ENCODE assay signal across 11 cellular contexts in genomic region chr10:43264987-43265798, GRCh38. TPM values are rescaled to one million over a fixed set of nuclear protein-coding genes. Genes with fewer than 3 reads are reported as not detected.
DNase-seq lines count a peak whose midpoint lies in the region; ATAC-seq and TF ChIP-seq lines count a peak whose summit lies in the region.
"Had no signal": no experiment of that assay in that cellular context is flagged by ENCODE, and none has a peak within 500 bp of the region (broad histone marks: within the 10 kb centered on the region; RNA-seq: fewer than 3 reads in every experiment).

No MANE protein-coding gene starts in this region.

- CTCF ChIA-PET in CD8-positive, alpha-beta T cell (lab: Charles Lee), result interaction anchor here (0.5 to 3.0 kb wide), 6 partner anchors 10 to 187 kb away, joined by 3 to 27 read pairs (median 4); no protein-coding TSS in a partner anchor

- WGBS in body of pancreas, 2 donors, result 30 to 34% methylated on average over 8 to 19 of the region's 19 CpGs
- 52 to 64% (median 55%) methylated on average over 15 to 19 of the region's 19 CpGs for WGBS in spleen, 5 donors

- H3K27ac ChIP-seq in CD8-positive, alpha-beta T cell (ENCODE audit: low read depth, low read length), result no peak overlapping the region
- H3K27ac ChIP-seq in body of pancreas (peak overlapping the region in 2 of 4 donors; percentile 0 to 11), spleen (no peak overlapping the region)
- H3K27ac ChIP-seq: lower lobe of right lung had no signal

- H3K4me1 ChIP-seq in CD8-positive, alpha-beta T cell (ENCODE audit: insufficient read depth, low read length), result peaks cover 6% of the 10 kb centered on the region
- H3K4me1 ChIP-seq in body of pancreas (peaks cover 17% of the 10 kb centered on the region), spleen (peaks cover 0 to 23% (median 11%) of the 10 kb centered on the region in 6 donors)
- H3K4me1 ChIP-seq: lower lobe of right lung had no signal

- no peak overlapping the region for H3K4me3 ChIP-seq in CD8-positive, alpha-beta T cell (ENCODE audit: low read depth, low read length)
- H3K4me3 ChIP-seq in body of pancreas (no peak overlapping the region), spleen (peak overlapping the region in 1 of 8 donors; percentile 68)

- peak in 1 of 3 donors; percentile 11 for TF ChIP-seq POLR2A in body of pancreas (IDR thresholded peaks at IDR 0.05)
- no peak for TF ChIP-seq POLR2A in spleen (IDR thresholded peaks at IDR 0.05)

- POLR2A ChIA-PET in CD8-positive, alpha-beta T cell (lab: Charles Lee), result no interaction called here

- H3K27me3 Mint-ChIP-seq in CD8-positive, alpha-beta T cell (ENCODE audit: low read depth), result peaks cover 47% of the 10 kb centered on the region
- H3K27me3 Mint-ChIP-seq in natural killer cell treated with Interleukin-12 subunit alpha and Interleukin-12 subunit beta and Interleukin-15 and Interleukin-18, amount 100 ng/mL, for 72 hours, result peaks cover 20 to 37% of the 10 kb centered on the region in 2 donors

- no peaks in the 10 kb centered on the region for H3K36me3 Mint-ChIP-seq in CD8-positive, alpha-beta T cell
- no peaks in the 10 kb centered on the region for H3K36me3 Mint-ChIP-seq in natural killer cell treated with Interleukin-12 subunit alpha and Interleukin-12 subunit beta and Interleukin-15 and Interleukin-18, amount 100 ng/mL, for 72 hours

- H3K27ac Mint-ChIP-seq in CD8-positive, alpha-beta T cell, result no peak overlapping the region
- no peak overlapping the region for H3K27ac Mint-ChIP-seq in natural killer cell treated with Interleukin-12 subunit alpha and Interleukin-12 subunit beta and Interleukin-15 and Interleukin-18, amount 100 ng/mL, for 72 hours

- no peak for ATAC-seq in CD8-positive, alpha-beta T cell
- peak; percentile 21 for ATAC-seq in body of pancreas
- no peak for ATAC-seq in natural killer cell treated with Interleukin-12 subunit alpha and Interleukin-12 subunit beta and Interleukin-15 and Interleukin-18, amount 100 ng/mL, for 72 hours
- ATAC-seq in GM19351 (IDR thresholded peaks at IDR 0.05; ENCODE audit: unreplicated experiment), result no peak

- H3K27me3 ChIP-seq in CD8-positive, alpha-beta T cell (ENCODE audit: insufficient read depth, low read length), result peaks cover 14% of the 10 kb centered on the region
- H3K27me3 ChIP-seq in body of pancreas (peaks cover 0 to 3% of the 10 kb centered on the region in 2 donors), spleen (replicated peaks in 1 of 7) (peaks cover 0 to 82% (median 37%) of the 10 kb centered on the region in 7 donors)

- no peaks in the 10 kb centered on the region for H3K36me3 ChIP-seq in CD8-positive, alpha-beta T cell (ENCODE audit: insufficient read depth, low read length)
- H3K36me3 ChIP-seq in body of pancreas (replicated peaks in 1 of 2; ENCODE audit: insufficient read depth in 1 of 2, low read depth in 2 of 2) (no peaks in the 10 kb centered on the region), spleen (no peaks in the 10 kb centered on the region)
- H3K36me3 ChIP-seq: lower lobe of right lung had no signal

- H3K9me3 ChIP-seq in CD8-positive, alpha-beta T cell (ENCODE audit: low read length), result no peaks in the 10 kb centered on the region
- H3K9me3 ChIP-seq in body of pancreas, result no peaks in the 10 kb centered on the region
- H3K9me3 ChIP-seq in spleen, result no peaks in the 10 kb centered on the region
- H3K9me3 ChIP-seq: lower lobe of right lung had no signal

- DNase-seq in CD8-positive, alpha-beta T cell, result no peak
- DNase-seq in GM13976 (ENCODE audit: low spot score) (peak; percentile 34), body of pancreas (peak in 3 of 4 donors; percentile 45 to 61 (median 59)), NOMO-1 (lab: John Stamatoyannopoulos, UW; ENCODE audit: unreplicated experiment in 2 of 2) (no peak), spleen (no peak)
- DNase-seq in natural killer cell treated with Interleukin-12 subunit alpha and Interleukin-12 subunit beta and Interleukin-15 and Interleukin-18, amount 100 ng/mL, for 72 hours (ENCODE audit: low spot score), result no peak
- DNase-seq: NCI-H1694, right cardiac atrium had no signal

- in situ Hi-C loops in GM13976 (cut with MboI; ENCODE audit: low sequenced_read_pairs, unreplicated experiment), result no loop called here

- peaks cover 6% of the 10 kb centered on the region for H3K4me1 Mint-ChIP-seq in CD8-positive, alpha-beta T cell (ENCODE audit: low read depth)
- peaks cover 0 to 3% of the 10 kb centered on the region in 2 donors for H3K4me1 Mint-ChIP-seq in natural killer cell treated with Interleukin-12 subunit alpha and Interleukin-12 subunit beta and Interleukin-15 and Interleukin-18, amount 100 ng/mL, for 72 hours (ENCODE audit: low read depth in 2 of 2)

- intact Hi-C loops in CD8-positive, alpha-beta T cell (cut with DNase I, micrococcal nuclease), result loop anchor here in 1 of 2 experiments (10.0 kb wide), 1 partner anchor 560 kb away; no protein-coding TSS in a partner anchor
- intact Hi-C loops in body of pancreas (cut with DNase I), result no loop called here
- intact Hi-C loops in spleen (cut with DNase I; ENCODE audit: low total_unique reads), result no loop called here

- no peaks in the 10 kb centered on the region for H3K9me3 Mint-ChIP-seq in CD8-positive, alpha-beta T cell
- no peaks in the 10 kb centered on the region for H3K9me3 Mint-ChIP-seq in natural killer cell treated with Interleukin-12 subunit alpha and Interleukin-12 subunit beta and Interleukin-15 and Interleukin-18, amount 100 ng/mL, for 72 hours

- TF ChIP-seq CTCF in CD8-positive, alpha-beta T cell (IDR thresholded peaks at IDR 0.05), result no peak
- TF ChIP-seq CTCF in GM13976 (IDR thresholded peaks at IDR 0.05; ENCODE audit: borderline replicate concordance, control extremely low read depth, extremely low read depth, insufficient read depth, missing control alignments) (no peak), body of pancreas (IDR thresholded peaks at IDR 0.05) (no peak), spleen (IDR thresholded peaks at IDR 0.05 in 8 of 11, conservative IDR thresholded peaks at IDR 0.05 in 3 of 11) (no peak)

- peak overlapping the region; percentile 51 for H3K4me3 Mint-ChIP-seq in CD8-positive, alpha-beta T cell
- peak overlapping the region; percentile 39 for H3K4me3 Mint-ChIP-seq in natural killer cell treated with Interleukin-12 subunit alpha and Interleukin-12 subunit beta and Interleukin-15 and Interleukin-18, amount 100 ng/mL, for 72 hours

RNA-seq across cellular contexts. Expression of gene RASGEF1A, which starts 1.7 kb away (rescaled TPM):
- total RNA-seq in CD8-positive, alpha-beta T cell, result 1 to 10 TPM in 1 of 2 experiments, under 1 TPM in 1; 0.92 to 1.0 TPM
- total RNA-seq in body of pancreas (1 to 10 TPM in 1 of 2 donors, under 1 TPM in 1; 0.66 to 2.6 TPM), spleen (1 to 10 TPM; 2.5 to 7.1 (median 3.6) TPM)
- total RNA-seq in natural killer cell treated with Interleukin-12 subunit alpha and Interleukin-12 subunit beta and Interleukin-15 and Interleukin-18, amount 100 ng/mL, for 72 hours, result 1 to 10 TPM in 1 of 2 donors, under 1 TPM in 1; 0.69 to 1.1 TPM
- polyA plus RNA-seq in spleen, result 1 to 10 TPM; 1.9 to 3.1 (median 2.1) TPM
- total RNA-seq: Daoy had no signal

Comparison
In these comparisons a context has a peak if more than half of its experiments do, and no peak if none do; other contexts are left out.
1. DNase-seq: peak in GM13976 (single experiment) and body of pancreas (3 of 4); none in CD8-positive, alpha-beta T cell (0 of 7), natural killer cell treated with Interleukin-12 subunit alpha and Interleukin-12 subunit beta and Interleukin-15 and Interleukin-18, amount 100 ng/mL, for 72 hours (single experiment), NOMO-1 (0 of 2) and spleen (single experiment).